In the genomic region with DNA sequence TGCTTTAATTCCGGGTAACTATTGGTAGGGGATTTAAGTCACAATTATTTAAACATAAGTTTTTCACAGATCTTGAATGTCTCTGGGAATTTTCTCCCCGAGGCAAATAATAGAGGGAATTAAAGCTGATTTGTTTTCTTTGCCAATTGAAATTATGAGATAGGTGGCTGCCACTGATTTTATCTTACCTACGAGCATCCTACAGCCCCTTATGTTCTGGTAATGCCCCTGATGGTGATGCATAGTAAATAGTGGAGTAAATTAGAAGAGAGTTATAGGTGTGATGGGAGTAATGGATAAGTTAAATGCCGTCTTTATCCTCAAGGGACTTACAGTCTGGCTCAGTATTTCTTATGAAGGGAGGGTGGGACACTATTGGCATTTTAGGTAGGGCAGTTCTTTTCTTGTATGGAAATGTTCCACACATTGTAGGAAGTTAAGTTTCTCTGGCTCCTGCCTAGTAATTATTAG, we compare ENCODE assay signal across 20 cellular contexts. TPM values are rescaled to one million over a fixed set of nuclear protein-coding genes. Genes with fewer than 3 reads are reported as not detected.
DNase-seq lines count a peak whose midpoint lies in the region; ATAC-seq and TF ChIP-seq lines count a peak whose summit lies in the region.
"Had no signal": no experiment of that assay in that cellular context is flagged by ENCODE, and none has a peak within 500 bp of the region (broad histone marks: within the 10 kb centered on the region; RNA-seq: fewer than 3 reads in every experiment).

No MANE protein-coding gene starts in this region.

- ATAC-seq in right cardiac atrium = no peak
- ATAC-seq in GM18502 (IDR thresholded peaks at IDR 0.05; ENCODE audit: poor library complexity, unreplicated experiment) = no peak
- ATAC-seq: stimulated activated naive CD8-positive, alpha-beta T cell treated with anti-CD3 and anti-CD28 coated beads, Interleukin-15, Interleukin-2, amounts not matched to agents 100 U/mL and 50 U/mL, for 24 hours; WTC11 had no signal

- peak overlapping the region; percentile 68 for H3K9ac ChIP-seq in SK-N-MC (ENCODE audit: insufficient read length)

- H3K9me3 ChIP-seq in left ventricle myocardium inferior (replicated peaks) = no peaks in the 10 kb centered on the region
- H3K9me3 ChIP-seq in right cardiac atrium (ENCODE audit: control insufficient read depth, low read length) = no peaks in the 10 kb centered on the region
- H3K9me3 ChIP-seq in SK-N-MC (ENCODE audit: low read depth, low read length) = no peaks in the 10 kb centered on the region
- no peaks in the 10 kb centered on the region for H3K9me3 ChIP-seq in Peyer's patch
- H3K9me3 ChIP-seq: tibial artery had no signal

- H3K4me3 Mint-ChIP-seq in mesothelial cell of epicardium = no peak overlapping the region
- H3K4me3 Mint-ChIP-seq: activated naive CD8-positive, alpha-beta T cell treated with anti-CD3 and anti-CD28 coated beads, Interleukin-2, amount 10 ng/mL, durations not matched to agents 7 days and 5 days; WTC11 had no signal

- no peak for TF ChIP-seq POLR2A in Peyer's patch (IDR thresholded peaks at IDR 0.05)

- intact Hi-C loops in left ventricle myocardium inferior (cut with micrococcal nuclease) = no loop called here
- intact Hi-C loops in right cardiac atrium (cut with DNase I) = no loop called here

- H3K27me3 Mint-ChIP-seq in mesothelial cell of epicardium (ENCODE audit: low read depth) = no peaks in the 10 kb centered on the region
- H3K27me3 Mint-ChIP-seq: activated naive CD8-positive, alpha-beta T cell treated with anti-CD3 and anti-CD28 coated beads, Interleukin-2, amount 10 ng/mL, durations not matched to agents 7 days and 5 days had no signal

- H3K9me3 Mint-ChIP-seq in mesothelial cell of epicardium = peaks cover 3% of the 10 kb centered on the region
- H3K9me3 Mint-ChIP-seq: activated naive CD8-positive, alpha-beta T cell treated with anti-CD3 and anti-CD28 coated beads, Interleukin-2, amount 10 ng/mL, durations not matched to agents 7 days and 5 days; CD14-positive monocyte; WTC11 had no signal

- TF ChIP-seq CTCF in left ventricle myocardium inferior (IDR thresholded peaks at IDR 0.05; ENCODE audit: borderline replicate concordance) (no peak), mesothelial cell of epicardium (IDR thresholded peaks at IDR 0.05; ENCODE audit: unreplicated experiment) (no peak), Peyer's patch (IDR thresholded peaks at IDR 0.05) (no peak)

- DNase-seq in left ventricle myocardium inferior = no peak
- DNase-seq in right cardiac atrium = no peak
- no peak for DNase-seq in SK-N-MC (ENCODE audit: low read depth, low spot score)
- no peak for DNase-seq in mesothelial cell of epicardium (ENCODE audit: low spot score in 2 of 2, unreplicated experiment in 2 of 2)
- no peak for DNase-seq in Peyer's patch
- no peak for DNase-seq in GOT3 (lab: John Stamatoyannopoulos, UW)
- DNase-seq in hypothalamus (lab: John Stamatoyannopoulos, UW) = no peak
- DNase-seq: activated CD4-positive, alpha-beta T cell treated with anti-CD3 and anti-CD28 coated beads, Interleukin-2, amount 50 U/mL, for 48 hours; activated naive CD8-positive, alpha-beta T cell treated with anti-CD3 and anti-CD28 coated beads, Interleukin-2, amount 10 ng/mL, durations not matched to agents 7 days and 5 days; effector memory CD4-positive, alpha-beta T cell; HCEC 1CT; mesenchymal stem cell; occipital lobe; stimulated activated CD4-positive, alpha-beta T cell treated with anti-CD3 and anti-CD28 coated beads, Interleukin-4, amount 100 ng/mL, for 1 hour; stimulated activated naive CD8-positive, alpha-beta T cell treated with anti-CD3 and anti-CD28 coated beads, Interleukin-15, Interleukin-2, amounts not matched to agents 100 U/mL and 50 U/mL, for 24 hours; T-helper 9 cell; tibial artery had no signal

- H3K4me1 Mint-ChIP-seq in mesothelial cell of epicardium = peaks cover 47% of the 10 kb centered on the region
- H3K4me1 Mint-ChIP-seq: activated naive CD8-positive, alpha-beta T cell treated with anti-CD3 and anti-CD28 coated beads, Interleukin-2, amount 10 ng/mL, durations not matched to agents 7 days and 5 days had no signal

- H3K27ac ChIP-seq in left ventricle myocardium inferior (replicated peaks) = peak overlapping the region; percentile 59
- no peak overlapping the region for H3K27ac ChIP-seq in right cardiac atrium (ENCODE audit: low read length)
- peak overlapping the region; percentile 99 for H3K27ac ChIP-seq in SK-N-MC
- H3K27ac ChIP-seq in Peyer's patch = no peak overlapping the region

- H3K27me3 ChIP-seq in left ventricle myocardium inferior (ENCODE audit: low read depth) (no peaks in the 10 kb centered on the region), right cardiac atrium (ENCODE audit: control insufficient read depth, insufficient read depth) (no peaks in the 10 kb centered on the region), Peyer's patch (no peaks in the 10 kb centered on the region)
- H3K27me3 ChIP-seq: tibial artery had no signal

- H3K4me3 ChIP-seq in left ventricle myocardium inferior (no peak overlapping the region), right cardiac atrium (ENCODE audit: low read length) (no peak overlapping the region), SK-N-MC (peak overlapping the region; percentile 68), Peyer's patch (no peak overlapping the region)
- H3K4me3 ChIP-seq: tibial artery had no signal

- H3K36me3 Mint-ChIP-seq in mesothelial cell of epicardium = peaks cover 2% of the 10 kb centered on the region
- H3K36me3 Mint-ChIP-seq: activated naive CD8-positive, alpha-beta T cell treated with anti-CD3 and anti-CD28 coated beads, Interleukin-2, amount 10 ng/mL, durations not matched to agents 7 days and 5 days; WTC11 had no signal

- 61% methylated on average over 4 of the region's 4 CpGs for WGBS in right cardiac atrium

- peak overlapping the region; percentile 65 for H3K27ac Mint-ChIP-seq in mesothelial cell of epicardium
- H3K27ac Mint-ChIP-seq: activated naive CD8-positive, alpha-beta T cell treated with anti-CD3 and anti-CD28 coated beads, Interleukin-2, amount 10 ng/mL, durations not matched to agents 7 days and 5 days; WTC11 had no signal

- H3K36me3 ChIP-seq in left ventricle myocardium inferior (no peaks in the 10 kb centered on the region), SK-N-MC (ENCODE audit: insufficient read depth, low read length) (no peaks in the 10 kb centered on the region; the same call in 1 of the 2 replicates), Peyer's patch (no peaks in the 10 kb centered on the region)
- H3K36me3 ChIP-seq: tibial artery had no signal

- H3K4me1 ChIP-seq in left ventricle myocardium inferior (peaks cover 62% of the 10 kb centered on the region), right cardiac atrium (ENCODE audit: control insufficient read depth, insufficient read depth, low read length) (no peaks in the 10 kb centered on the region), Peyer's patch (no peaks in the 10 kb centered on the region)

RNA-seq across cellular contexts. Expression of gene HDAC9, which starts 58.1 kb away (rescaled TPM):
- total RNA-seq in left ventricle myocardium inferior (39.6 TPM), right cardiac atrium (10 to 100 TPM; 22.2 to 42.2 (median 28.0) TPM), mesothelial cell of epicardium (32.2 to 37.4 TPM (median 35.9 TPM) in 3 replicates), Peyer's patch (10 to 100 TPM in 1 of 4 donors, 1 to 10 TPM in 2, under 1 TPM in 1; 0.88 to 75.9 (median 4.4) TPM)
- 5.5 TPM for polyA plus RNA-seq in right cardiac atrium

Comparison
In these comparisons a context has a peak if more than half of its experiments do, and no peak if none do; other contexts are left out.
1. H3K27ac ChIP-seq: peak in left ventricle myocardium inferior (single experiment) and SK-N-MC (single experiment); none in right cardiac atrium (single experiment) and Peyer's patch (0 of 4).